ENCODE assay signal across 14 cellular contexts in genomic region chr10:35369049-35369760, GRCh38. TPM values are rescaled to one million over a fixed set of nuclear protein-coding genes. Genes with fewer than 3 reads are reported as not detected.
DNase-seq lines count a peak whose midpoint lies in the region; ATAC-seq and TF ChIP-seq lines count a peak whose summit lies in the region.
"Had no signal": no experiment of that assay in that cellular context is flagged by ENCODE, and none has a peak within 500 bp of the region (broad histone marks: within the 10 kb centered on the region; RNA-seq: fewer than 3 reads in every experiment).

No MANE protein-coding gene starts in this region.

- no peaks in the 10 kb centered on the region for H3K9me3 ChIP-seq in ascending aorta
- H3K9me3 ChIP-seq in right lobe of liver, result no peaks in the 10 kb centered on the region
- no peaks in the 10 kb centered on the region for H3K9me3 ChIP-seq in tibial artery
- H3K9me3 ChIP-seq: suprapubic skin had no signal

- TF ChIP-seq POLR2A in right lobe of liver (IDR thresholded peaks at IDR 0.05), result no peak

- H3K36me3 ChIP-seq in ascending aorta, result no peaks in the 10 kb centered on the region
- no peaks in the 10 kb centered on the region for H3K36me3 ChIP-seq in right lobe of liver
- H3K36me3 ChIP-seq in tibial artery, result no peaks in the 10 kb centered on the region
- H3K36me3 ChIP-seq in H7 (replicated peaks; ENCODE audit: control insufficient read depth, insufficient read depth, low read length), result no peaks in the 10 kb centered on the region
- H3K36me3 ChIP-seq: suprapubic skin had no signal

- H3K27me3 ChIP-seq in ascending aorta (no peaks in the 10 kb centered on the region), right lobe of liver (no peaks in the 10 kb centered on the region), tibial artery (no peaks in the 10 kb centered on the region), H7 (ENCODE audit: control insufficient read depth, insufficient read depth, low read length) (no peaks in the 10 kb centered on the region)
- H3K27me3 ChIP-seq: suprapubic skin had no signal

- no peak for TF ChIP-seq CTCF in ascending aorta (IDR thresholded peaks at IDR 0.05)
- TF ChIP-seq CTCF in right lobe of liver (IDR thresholded peaks at IDR 0.05), result no peak
- TF ChIP-seq CTCF in tibial artery (IDR thresholded peaks at IDR 0.05), result no peak

- H3K4me1 ChIP-seq in ascending aorta, result peaks cover 7 to 22% of the 10 kb centered on the region in 2 donors
- peaks cover 0 to 25% (median 7%) of the 10 kb centered on the region in 4 donors for H3K4me1 ChIP-seq in right lobe of liver
- H3K4me1 ChIP-seq in tibial artery, result peaks cover 0 to 47% (median 20%) of the 10 kb centered on the region in 4 donors

- intact Hi-C loops in ascending aorta (cut with DNase I), result no loop called here
- intact Hi-C loops in right lobe of liver (cut with DNase I), result no loop called here
- intact Hi-C loops in tibial artery (cut with DNase I; ENCODE audit: low total_unique reads), result no loop called here

- H3K27ac ChIP-seq in ascending aorta, result peak overlapping the region; percentile 41 to 59
- no peak overlapping the region for H3K27ac ChIP-seq in right lobe of liver
- peak overlapping the region; percentile 3 to 20 for H3K27ac ChIP-seq in tibial artery
- H3K27ac ChIP-seq: 22Rv1, suprapubic skin had no signal

- H3K4me3 ChIP-seq in ascending aorta, result no peak overlapping the region
- H3K4me3 ChIP-seq in right lobe of liver, result no peak overlapping the region
- H3K4me3 ChIP-seq in tibial artery, result no peak overlapping the region
- no peak overlapping the region for H3K4me3 ChIP-seq in H7 (ENCODE audit: insufficient read depth, low read depth, low read length)
- H3K4me3 ChIP-seq: suprapubic skin had no signal

- peak; percentile 25 for DNase-seq in NOMO-1 treated with DMSO at 0.1 percent for 48 hours (lab: John Stamatoyannopoulos, UW; ENCODE audit: unreplicated experiment)
- DNase-seq in NOMO-1 treated with dmso at 0.1 percent for 144 hours (lab: John Stamatoyannopoulos, UW; ENCODE audit: unreplicated experiment), result no peak
- DNase-seq in ascending aorta (ENCODE audit: low spot score in 2 of 2), result no peak
- DNase-seq in right lobe of liver, result no peak
- no peak for DNase-seq in tibial artery
- DNase-seq in NK-92 treated with Interleukin-12 subunit alpha and Interleukin-12 subunit beta, amount 100 ng/mL, for 24 hours (lab: John Stamatoyannopoulos, UW), result no peak
- no peak for DNase-seq in H7
- DNase-seq: activated T-cell treated with anti-CD3 and anti-CD28 coated beads for 4 hours; NCI-H146; SHP77; stimulated activated CD4-positive, alpha-beta T cell treated with anti-CD3 and anti-CD28 coated beads, Interleukin-15, amount 100 ng/mL, for 24 hours had no signal

- WGBS in right lobe of liver (ENCODE audit: insufficient coverage, low coverage, low lambda C conversion rate, missing lambda C conversion rate), result 11% methylated on average over 7 of the region's 7 CpGs

- ATAC-seq in right lobe of liver, result peak; percentile 70 to 79 (median 72)
- no peak; the same call in 2 of the 3 replicates for ATAC-seq in SK-N-SH treated with all-trans-retinoic acid at 6 μM for 48 hours

TF ChIP-seq in SK-N-SH treated with all-trans-retinoic acid at 6 μM for 48 hours, 23 proteins besides CTCF, POLR2A, EP300 and RAD21:
- TF ChIP-seq TSHZ2 (CRISPR knock-in tag; IDR thresholded peaks at IDR 0.05) (no peak), ZFP30 (CRISPR knock-in tag; IDR thresholded peaks at IDR 0.05) (no peak), TOX (CRISPR knock-in tag; IDR thresholded peaks at IDR 0.05; ENCODE audit: borderline replicate concordance) (no peak), BACH2 (CRISPR knock-in tag; IDR thresholded peaks at IDR 0.05; ENCODE audit: borderline replicate concordance) (no peak), CSDC2 (CRISPR knock-in tag; IDR thresholded peaks at IDR 0.05) (no peak), ZNF8 (CRISPR knock-in tag; IDR thresholded peaks at IDR 0.05) (no peak), ESRRG (CRISPR knock-in tag; IDR thresholded peaks at IDR 0.05) (no peak), CSRNP3 (CRISPR knock-in tag; IDR thresholded peaks at IDR 0.05) (no peak), TCF4 (CRISPR knock-in tag; IDR thresholded peaks at IDR 0.05; ENCODE audit: borderline replicate concordance) (no peak), ZC3H10 (CRISPR knock-in tag; IDR thresholded peaks at IDR 0.05) (no peak), ZNF565 (CRISPR knock-in tag; conservative IDR thresholded peaks at IDR 0.05; ENCODE audit: low read depth) (no peak), POU6F1 (CRISPR knock-in tag; IDR thresholded peaks at IDR 0.05; ENCODE audit: borderline replicate concordance, low read depth) (no peak), PPARA (CRISPR knock-in tag; IDR thresholded peaks at IDR 0.05; ENCODE audit: borderline replicate concordance) (no peak), OSR1 (CRISPR knock-in tag; IDR thresholded peaks at IDR 0.05) (no peak)

RNA-seq across cellular contexts. Expression of gene CCNY, which starts 32.9 kb away (rescaled TPM):
- total RNA-seq in ascending aorta (37.5 TPM), right lobe of liver (10 to 100 TPM; 22.4 to 49.2 (median 41.4) TPM)
- 33.7 and 49.7 TPM in 2 replicates for total RNA-seq in H7 (2014; rRNA removed; shearing (Covaris generic))

Comparison
In these comparisons a context has a peak if more than half of its experiments do, and no peak if none do; other contexts are left out.
1. H3K27ac ChIP-seq: peak in ascending aorta (2 of 2) and tibial artery (2 of 2); none in right lobe of liver (0 of 3).